ENCODE assay signal across 8 cellular contexts in genomic region chr6:26027491-26028211, GRCh38. TPM values are rescaled to one million over a fixed set of nuclear protein-coding genes. Genes with fewer than 3 reads are reported as not detected.
DNase-seq lines count a peak whose midpoint lies in the region; ATAC-seq and TF ChIP-seq lines count a peak whose summit lies in the region.

No MANE protein-coding gene starts in this region.

- intact Hi-C loops in naive thymus-derived CD4-positive, alpha-beta T cell (cut with micrococcal nuclease), result loop anchor here (1.0 to 10.0 kb wide), 14 partner anchors 16 to 1866 kb away; partner anchors contain the start of genes HMGN4 (in 1 of the 2) and ZNF184 (in 1 of the 2)

- H3K4me3 ChIP-seq in AG04449 (ENCODE audit: low read depth, low read length) (peak overlapping the region; percentile 84), KMS-11 (IDR thresholded peaks at IDR 0.05; ENCODE audit: insufficient read depth, low read depth, low read length) (no peak overlapping the region), cardiac fibroblast (replicated peaks in 1 of 2; ENCODE audit: low read depth in 2 of 2, low read length in 2 of 2) (peak overlapping the region; percentile 63 to 65)
- peak overlapping the region; percentile 75 for H3K4me3 ChIP-seq in naive thymus-derived CD4-positive, alpha-beta T cell (ENCODE audit: low read length)

- no peak for ATAC-seq in naive thymus-derived CD4-positive, alpha-beta T cell
- ATAC-seq in GM21619 (IDR thresholded peaks at IDR 0.05; ENCODE audit: unreplicated experiment), result no peak
- no peak for ATAC-seq in GM21825 (IDR thresholded peaks at IDR 0.05; ENCODE audit: unreplicated experiment)

- peaks cover 13 to 77% (median 48%) of the 10 kb centered on the region in 7 donors for H3K4me1 Mint-ChIP-seq in naive thymus-derived CD4-positive, alpha-beta T cell

- H3K27me3 ChIP-seq in KMS-11 (ENCODE audit: insufficient read depth, low read depth), result no peaks in the 10 kb centered on the region
- H3K27me3 ChIP-seq in naive thymus-derived CD4-positive, alpha-beta T cell (ENCODE audit: control insufficient read depth in 2 of 2, insufficient read depth in 2 of 2, low read length in 2 of 2), result no peaks in the 10 kb centered on the region

- H3K4me2 ChIP-seq in KMS-11, result peak overlapping the region; percentile 84

- peak overlapping the region; percentile 98 for H3K9ac ChIP-seq in KMS-11

- H3K79me2 ChIP-seq in KMS-11 (ENCODE audit: insufficient read depth, low read depth), result peaks cover 14% of the 10 kb centered on the region

- peak overlapping the region; percentile 21 for H2AFZ ChIP-seq in KMS-11 (ENCODE audit: low read depth)

- H3K27ac ChIP-seq in KMS-11, result peak overlapping the region; percentile 99
- peak overlapping the region; percentile 94 for H3K27ac ChIP-seq in naive thymus-derived CD4-positive, alpha-beta T cell (ENCODE audit: low read depth, low read length)

- H3K4me3 Mint-ChIP-seq in naive thymus-derived CD4-positive, alpha-beta T cell, result peak overlapping the region; percentile 81 to 99 (median 94)

- no peaks in the 10 kb centered on the region for H3K9me3 ChIP-seq in naive thymus-derived CD4-positive, alpha-beta T cell (ENCODE audit: control insufficient read depth in 2 of 3, low read length in 3 of 3)

- TF ChIP-seq CTCF in AG04449 (IDR thresholded peaks at IDR 0.05; ENCODE audit: insufficient read depth, low read length, missing control alignments), result no peak
- TF ChIP-seq CTCF in KMS-11 (conservative IDR thresholded peaks at IDR 0.05; ENCODE audit: low read depth, low read length), result no peak
- TF ChIP-seq CTCF in cardiac fibroblast (IDR thresholded peaks at IDR 0.05; ENCODE audit: low read depth, low read length), result no peak

- no peaks in the 10 kb centered on the region for H3K36me3 ChIP-seq in KMS-11 (ENCODE audit: insufficient read depth)
- H3K36me3 ChIP-seq in naive thymus-derived CD4-positive, alpha-beta T cell (ENCODE audit: control insufficient read depth in 2 of 3, insufficient read depth in 3 of 3, low read length in 3 of 3), result no peaks in the 10 kb centered on the region

- H3K27ac Mint-ChIP-seq in naive thymus-derived CD4-positive, alpha-beta T cell, result peak overlapping the region; percentile 93 to 100 (median 98)

- no peaks in the 10 kb centered on the region for H4K20me1 ChIP-seq in KMS-11 (ENCODE audit: insufficient read depth)

- DNase-seq in AG04449 (ENCODE audit: low read depth, low spot score) (no peak), cardiac fibroblast (ENCODE audit: low read depth in 2 of 2) (no peak), mesenteric fat pad (ENCODE audit: low spot score) (no peak), KG1 (lab: John Stamatoyannopoulos, UW) (no peak)
- no peak for DNase-seq in naive thymus-derived CD4-positive, alpha-beta T cell

- H3K27me3 Mint-ChIP-seq in naive thymus-derived CD4-positive, alpha-beta T cell, result peaks cover 0 to 7% (median 0%) of the 10 kb centered on the region in 5 donors

- H3K9me3 Mint-ChIP-seq in naive thymus-derived CD4-positive, alpha-beta T cell, result peaks cover 0 to 6% (median 0%) of the 10 kb centered on the region in 11 donors

- H3K36me3 Mint-ChIP-seq in naive thymus-derived CD4-positive, alpha-beta T cell, result no peaks in the 10 kb centered on the region

- peaks cover 41% of the 10 kb centered on the region for H3K4me1 ChIP-seq in KMS-11 (ENCODE audit: low read depth, poor library complexity, severe bottlenecking)
- peaks cover 23% of the 10 kb centered on the region in 2 donors for H3K4me1 ChIP-seq in naive thymus-derived CD4-positive, alpha-beta T cell (ENCODE audit: control insufficient read depth in 2 of 2, insufficient read depth in 2 of 2, low read length in 2 of 2)

- POLR2A ChIA-PET in AG04449 (lab: Yijun Ruan, JAX), result interaction anchor here (1.4 to 2.8 kb wide), 5 partner anchors 10 to 169 kb away, joined by 4 to 15 read pairs (median 8); a partner anchor contains a TSS
- POLR2A ChIA-PET in naive thymus-derived CD4-positive, alpha-beta T cell (lab: Charles Lee), result interaction anchor here (0.6 to 42.5 kb wide), 34 partner anchors 4 to 1866 kb away, joined by 3 to 2497 read pairs (median 23); partner anchors contain the start of genes HFE and TRIM38

- CTCF ChIA-PET in AG04449 (lab: Yijun Ruan, JAX), result interaction anchor here (0.6 to 3.2 kb wide), 8 partner anchors 9 to 171 kb away, joined by 3 to 34 read pairs (median 4); a partner anchor contains a TSS
- CTCF ChIA-PET in naive thymus-derived CD4-positive, alpha-beta T cell (lab: Charles Lee), result interaction anchor here (0.6 to 6.6 kb wide), 6 partner anchors 18 to 1844 kb away, joined by 3 to 69 read pairs (median 14); a partner anchor contains a TSS

RNA-seq across cellular contexts. Expression of gene HFE, which starts 59.6 kb away (rescaled TPM):
- total RNA-seq in naive thymus-derived CD4-positive, alpha-beta T cell, result 1 to 10 TPM; 1.5 to 4.6 (median 2.5) TPM
- polyA plus RNA-seq in naive thymus-derived CD4-positive, alpha-beta T cell, result under 1 TPM; 0.65 to 0.85 TPM
- total RNA-seq in mesenteric fat pad, result 13.5 TPM
